In genomic region chr7:123809471-123809870, GRCh38 we compare ENCODE assay signal across 24 cellular contexts. TPM values are rescaled to one million over a fixed set of nuclear protein-coding genes. Genes with fewer than 3 reads are reported as not detected.
"Had no signal": no experiment of that assay in that cellular context is flagged by ENCODE, and none has a peak within 500 bp of the region (broad histone marks: within the 10 kb centered on the region; RNA-seq: fewer than 3 reads in every experiment).

No MANE protein-coding gene starts in this region.

- H3K36me3 ChIP-seq: stomach, suprapubic skin, thoracic aorta, thyroid gland, tibial artery, tibial nerve, transverse colon, upper lobe of left lung, upper lobe of right lung, uterus, vagina had no signal

- H3K27ac ChIP-seq: stomach, suprapubic skin, testis, thoracic aorta, thyroid gland, tibial artery, tibial nerve, transverse colon, upper lobe of left lung, upper lobe of right lung, uterus, vagina had no signal

- DNase-seq: stimulated activated CD4-positive, alpha-beta T cell treated with anti-CD3 and anti-CD28 coated beads, Interleukin-2, amount 100 ng/mL, for 48 hours; stimulated activated CD4-positive, alpha-beta T cell treated with anti-CD3 and anti-CD28 coated beads, Interleukin-4, amount 100 ng/mL, for 1 hour; stimulated activated CD4-positive, alpha-beta T cell treated with anti-CD3 and anti-CD28 coated beads, Interleukin-4, amount 100 ng/mL, for 24 hours; stimulated activated CD4-positive, alpha-beta T cell treated with anti-CD3 and anti-CD28 coated beads, Interleukin-4, amount 100 ng/mL, for 4 hours; stimulated activated CD8-positive, alpha-beta memory T cell treated with anti-CD3 and anti-CD28 coated beads, Interleukin-4, amount 100 ng/mL, for 48 hours; stimulated activated naive B cell treated with anti-CD40 and anti-IgM and Interleukin-4, amounts not matched to agents 10 μg/mL and 1 μg/mL and 100 μg/mL, for 72 hours; stimulated activated naive CD4-positive, alpha-beta T cell; stimulated activated naive CD4-positive, alpha-beta T cell treated with Interleukin-2 at 50 U/mL for 16 hours; stimulated activated naive CD8-positive, alpha-beta T cell treated with anti-CD3 and anti-CD28 coated beads, Interleukin-15, amount 100 ng/mL, for 72 hours; stimulated activated naive CD8-positive, alpha-beta T cell treated with anti-CD3 and anti-CD28 coated beads, Interleukin-15, Interleukin-2, amounts not matched to agents 100 U/mL and 50 U/mL, for 24 hours; stomach; substantia nigra; testis; thyroid gland; tibial artery; transverse colon; upper lobe of left lung; upper lobe of right lung; uterus had no signal

- H3K4me1 ChIP-seq: stomach, suprapubic skin, testis, thyroid gland, tibial artery, tibial nerve, transverse colon, upper lobe of left lung, upper lobe of right lung, uterus, vagina had no signal

- H3K27me3 ChIP-seq: stomach, suprapubic skin, testis, thyroid gland, tibial artery, tibial nerve, transverse colon, upper lobe of left lung, upper lobe of right lung, uterus, vagina had no signal

- H3K4me3 ChIP-seq: stomach, suprapubic skin, testis, thoracic aorta, thyroid gland, tibial artery, tibial nerve, transverse colon, upper lobe of left lung, upper lobe of right lung, uterus, vagina had no signal

- H3K9me3 ChIP-seq: suprapubic skin, testis, thyroid gland, transverse colon, upper lobe of right lung, uterus, vagina had no signal

RNA-seq across cellular contexts. Expression of gene HYAL4, which starts 35.5 kb away (rescaled TPM):
- polyA plus RNA-seq: urinary bladder had no signal
